In genomic region chr10:12597176-12597575, GRCh38 we compare ENCODE assay signal across 17 cellular contexts.
DNase-seq lines count a peak whose midpoint lies in the region; ATAC-seq and TF ChIP-seq lines count a peak whose summit lies in the region.
"Had no signal": no experiment of that assay in that cellular context is flagged by ENCODE, and none has a peak within 500 bp of the region (broad histone marks: within the 10 kb centered on the region; RNA-seq: fewer than 3 reads in every experiment).

No MANE protein-coding gene starts in this region.

- H3K4me1 ChIP-seq in BLaER1 (peaks cover 43% of the 10 kb centered on the region), DND-41 (ENCODE audit: insufficient read depth, low read length) (peaks cover 64% of the 10 kb centered on the region)
- H3K4me1 ChIP-seq: BE2C had no signal

- H3K9ac ChIP-seq in BLaER1 (no peak overlapping the region), DND-41 (ENCODE audit: low read depth, low read length) (no peak overlapping the region)
- H3K9ac ChIP-seq: KMS-11 had no signal

- no peak overlapping the region for H3K27ac ChIP-seq in BLaER1
- peak overlapping the region; percentile 94 for H3K27ac ChIP-seq in DND-41 (ENCODE audit: low read length)
- H3K27ac ChIP-seq: HL-60, KMS-11 had no signal

- peak overlapping the region; percentile 85 for H3K27ac Mint-ChIP-seq in stimulated activated naive B cell treated with anti-CD40 and anti-IgM and Interleukin-4, amounts not matched to agents 10 μg/mL and 1 μg/mL and 100 μg/mL, for 72 hours
- H3K27ac Mint-ChIP-seq: CD14-positive monocyte; CD8-positive, alpha-beta T cell; GM23338 had no signal

- no peaks in the 10 kb centered on the region for H3K27me3 Mint-ChIP-seq in stimulated activated naive B cell treated with anti-CD40 and anti-IgM and Interleukin-4, amounts not matched to agents 10 μg/mL and 1 μg/mL and 100 μg/mL, for 72 hours

- peaks cover 38 to 62% of the 10 kb centered on the region in 2 donors for H3K4me1 Mint-ChIP-seq in stimulated activated naive B cell treated with anti-CD40 and anti-IgM and Interleukin-4, amounts not matched to agents 10 μg/mL and 1 μg/mL and 100 μg/mL, for 72 hours

- H3K27me3 ChIP-seq in BLaER1: no peaks in the 10 kb centered on the region
- no peaks in the 10 kb centered on the region for H3K27me3 ChIP-seq in DND-41 (ENCODE audit: insufficient read depth, low read length, poor library complexity)
- H3K27me3 ChIP-seq: BE2C had no signal

- H3K36me3 ChIP-seq in BLaER1 (peaks cover 6% of the 10 kb centered on the region; the same call in 1 of the 2 replicates), DND-41 (ENCODE audit: insufficient read depth, low read length) (no peaks in the 10 kb centered on the region)
- H3K36me3 ChIP-seq: BE2C had no signal

- no peak for ATAC-seq in DND-41 (ENCODE audit: insufficient read depth, low read depth)
- peak; percentile 22 for ATAC-seq in left lobe of liver
- no peak for ATAC-seq in stimulated activated naive B cell treated with anti-CD40 and anti-IgM and Interleukin-4, amounts not matched to agents 10 μg/mL and 1 μg/mL and 100 μg/mL, for 72 hours (replicated peaks)
- ATAC-seq: CD8-positive, alpha-beta T cell; GM23338 had no signal

- peaks cover 22 to 53% of the 10 kb centered on the region in 2 donors for H3K36me3 Mint-ChIP-seq in stimulated activated naive B cell treated with anti-CD40 and anti-IgM and Interleukin-4, amounts not matched to agents 10 μg/mL and 1 μg/mL and 100 μg/mL, for 72 hours
- H3K36me3 Mint-ChIP-seq: CD14-positive monocyte had no signal

- peak overlapping the region; percentile 50 for H3K4me2 ChIP-seq in BLaER1
- H3K4me2 ChIP-seq in DND-41 (ENCODE audit: insufficient read depth, low read length): no peak overlapping the region
- H3K4me2 ChIP-seq: GM23338, KMS-11 had no signal

- peaks cover 7% of the 10 kb centered on the region in 2 donors for H3K9me3 Mint-ChIP-seq in stimulated activated naive B cell treated with anti-CD40 and anti-IgM and Interleukin-4, amounts not matched to agents 10 μg/mL and 1 μg/mL and 100 μg/mL, for 72 hours

- H3K4me3 ChIP-seq in BLaER1 (no peak overlapping the region), DND-41 (ENCODE audit: low read depth in 1 of 2, low read length in 2 of 2) (no peak overlapping the region)
- H3K4me3 ChIP-seq: GM23338 had no signal

- no peak overlapping the region for H2AFZ ChIP-seq in DND-41 (ENCODE audit: low read depth, low read length)
- H2AFZ ChIP-seq: GM23338 had no signal

- H3K79me2 ChIP-seq in DND-41 (ENCODE audit: insufficient read depth, low read length): no peaks in the 10 kb centered on the region; the same call in 1 of the 2 replicates

- H3K9me3 ChIP-seq in BLaER1 (peaks cover 16% of the 10 kb centered on the region), DND-41 (ENCODE audit: insufficient read depth, low read length, severe bottlenecking) (peaks cover 7% of the 10 kb centered on the region)
- H3K9me3 ChIP-seq: BE2C had no signal

- H4K20me1 ChIP-seq in BLaER1 (no peaks in the 10 kb centered on the region), DND-41 (ENCODE audit: insufficient read depth, low read length) (no peaks in the 10 kb centered on the region)

- no peak overlapping the region for H3K4me3 Mint-ChIP-seq in stimulated activated naive B cell treated with anti-CD40 and anti-IgM and Interleukin-4, amounts not matched to agents 10 μg/mL and 1 μg/mL and 100 μg/mL, for 72 hours
- H3K4me3 Mint-ChIP-seq: CD14-positive monocyte; CD8-positive, alpha-beta T cell; GM23338 had no signal

- TF ChIP-seq CTCF in DND-41 (IDR thresholded peaks at IDR 0.05; ENCODE audit: borderline replicate concordance, extremely low read depth, low read length, poor library complexity, severe bottlenecking): no peak

- no peak for DNase-seq in DND-41
- DNase-seq in left lobe of liver (ENCODE audit: low spot score): no peak
- DNase-seq in stimulated activated naive B cell treated with anti-CD40 and anti-IgM and Interleukin-4, amounts not matched to agents 10 μg/mL and 1 μg/mL and 100 μg/mL, for 72 hours: no peak
- no peak for DNase-seq in HT-29 (ENCODE audit: low spot score)
- DNase-seq in NCI-H69 (lab: John Stamatoyannopoulos, UW): no peak
- no peak for DNase-seq in HuH-7.5 (ENCODE audit: low spot score)
- DNase-seq: ACHN; BE2C; Calu3; CD8-positive, alpha-beta T cell; EL; HCEC 1CT had no signal
